Comparison of ENCODE assay signal across 24 cellular contexts in genomic region chr2:204050681-204051080, GRCh38.
"Had no signal": no experiment of that assay in that cellular context is flagged by ENCODE, and none has a peak within 500 bp of the region (broad histone marks: within the 10 kb centered on the region; RNA-seq: fewer than 3 reads in every experiment).

No MANE protein-coding gene starts in this region.

- H3K4me1 ChIP-seq: SJSA1 had no signal

- H3K27me3 ChIP-seq: cardiac muscle cell had no signal

- ATAC-seq: activated CD8-positive, alpha-beta T cell treated with anti-CD3 and anti-CD28 coated beads, Interleukin-2, amount 10 ng/mL, durations not matched to agents 7 days and 5 days; Panc1 had no signal

- H3K4me3 ChIP-seq: cardiac muscle cell, MG63, SJSA1 had no signal

- H3K9me3 ChIP-seq: MG63, SJSA1, SK-N-SH had no signal

- DNase-seq: activated CD4-positive, alpha-beta T cell treated with anti-CD3 and anti-CD28 coated beads, Interleukin-2, amount 10 ng/mL, durations not matched to agents 7 days and 5 days; activated CD4-positive, alpha-beta T cell treated with anti-CD3 and anti-CD28 coated beads, Interleukin-2, amount 50 U/mL, for 48 hours; activated CD8-positive, alpha-beta T cell treated with anti-CD3 and anti-CD28 coated beads, Interleukin-2, amount 10 ng/mL, durations not matched to agents 7 days and 5 days; activated gamma-delta T cell treated with Interleukin-2 at 50 U/mL for 16 hours; activated naive CD4-positive, alpha-beta T cell treated with anti-CD3 and anti-CD28 coated beads, Interleukin-2, amount 50 U/mL, for 16 hours; activated naive CD8-positive, alpha-beta T cell treated with anti-CD3 and anti-CD28 coated beads for 36 hours; activated T-cell treated with anti-CD3 and anti-CD28 coated beads, Interleukin-2, amount 50 U/mL, for 24 hours; amniotic stem cell; aorta; Karpas-422; KBM-7; MG63; MV-4-11; NCI-H1092; NCI-H1436 treated with DMSO at 0.1 percent for 48 hours; NCI-H1694 treated with DMSO at 0.1 percent for 48 hours; NCI-H2029; NCI-H510A; NCI-H748 treated with DMSO at 0.1 percent for 48 hours; SHP77; SK-N-SH had no signal

- H3K4me2 ChIP-seq: SK-N-SH had no signal

- H3K27ac ChIP-seq: cardiac muscle cell, SJSA1 had no signal

- H3K9ac ChIP-seq: SK-N-SH had no signal

- H3K36me3 ChIP-seq: cardiac muscle cell, MG63, SJSA1 had no signal
